In the genomic region with DNA sequence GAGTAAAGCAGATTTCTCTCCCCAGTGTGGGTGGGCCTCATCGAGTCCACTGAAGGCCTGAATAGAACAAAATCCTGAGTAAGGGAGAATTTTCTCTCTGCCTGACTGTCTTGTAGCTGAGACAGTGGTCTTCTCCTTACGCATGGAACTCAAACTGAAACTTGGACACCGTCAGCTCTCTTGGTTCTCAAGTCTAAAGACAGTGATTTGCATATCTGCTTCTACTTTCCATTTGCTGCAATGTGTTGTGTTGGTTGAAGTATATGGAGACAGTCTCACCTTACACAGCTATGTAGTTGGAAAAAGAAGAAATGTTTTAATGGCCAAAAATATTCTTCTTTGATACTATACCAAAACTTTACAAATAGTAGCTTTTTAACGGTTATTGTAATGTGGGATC, we compare ENCODE assay signal across 14 cellular contexts.
A peak's percentile ranks its signal among the peaks of the same experiment; 100 is the strongest.
DNase-seq lines count a peak whose midpoint lies in the region; ATAC-seq, FAIRE-seq and TF ChIP-seq lines count a peak whose summit lies in the region.
"Had no signal": no experiment of that assay in that cellular context is flagged by ENCODE, and none has a peak within 500 bp of the region (broad histone marks: within the 10 kb centered on the region; RNA-seq: fewer than 3 reads in every experiment).

No MANE protein-coding gene starts in this region.

- peaks cover 12% of the 10 kb centered on the region for H3K9me3 ChIP-seq in OCI-LY3 (ENCODE audit: insufficient read depth, low read length)
- H3K9me3 ChIP-seq in kidney (ENCODE audit: control insufficient read depth in 1 of 2, low read length in 2 of 2): peaks cover 5 to 9% of the 10 kb centered on the region in 2 donors

- H3K4me3 ChIP-seq in OCI-LY3 (ENCODE audit: low read length) (peak overlapping the region; percentile 56), kidney (ENCODE audit: low read length in 2 of 2) (no peak overlapping the region)
- H3K4me3 ChIP-seq: right atrium auricular region, upper lobe of right lung had no signal

- no peaks in the 10 kb centered on the region for H4K20me1 ChIP-seq in OCI-LY3 (ENCODE audit: insufficient read depth, low read length)

- ATAC-seq in GM18868 (IDR thresholded peaks at IDR 0.05; ENCODE audit: unreplicated experiment): peak; percentile 98
- ATAC-seq in GM21447 (IDR thresholded peaks at IDR 0.05; ENCODE audit: unreplicated experiment): peak; percentile 98
- peak; percentile 98 for ATAC-seq in HG03060 (IDR thresholded peaks at IDR 0.05; ENCODE audit: low read depth, unreplicated experiment)
- ATAC-seq: effector memory CD8-positive, alpha-beta T cell; upper lobe of right lung had no signal

- H3K36me3 ChIP-seq in OCI-LY3 (replicated peaks; ENCODE audit: low read depth, low read length) (peaks cover 11% of the 10 kb centered on the region), kidney (ENCODE audit: control insufficient read depth in 1 of 2, insufficient read depth in 2 of 2, low read length in 2 of 2) (no peaks in the 10 kb centered on the region)
- H3K36me3 ChIP-seq: right atrium auricular region, upper lobe of right lung had no signal

- H3K27ac ChIP-seq in OCI-LY3 (ENCODE audit: low read length) (peak overlapping the region; percentile 68), kidney (ENCODE audit: low read depth in 2 of 2, low read length in 2 of 2) (no peak overlapping the region)
- H3K27ac ChIP-seq: right atrium auricular region, upper lobe of right lung had no signal

- peaks cover 24% of the 10 kb centered on the region for H3K4me1 ChIP-seq in OCI-LY3 (ENCODE audit: low read length)
- H3K4me1 ChIP-seq in kidney (ENCODE audit: control insufficient read depth in 1 of 2, insufficient read depth in 1 of 2, low read depth in 1 of 2, low read length in 2 of 2): no peaks in the 10 kb centered on the region
- H3K4me1 ChIP-seq: right atrium auricular region, upper lobe of right lung had no signal

- no peak for FAIRE-seq in kidney (lab: Jason Lieb, UNC)

- H3K9ac ChIP-seq in OCI-LY3 (ENCODE audit: low read length): peak overlapping the region; percentile 25; the same call in 1 of the 2 replicates
- no peak overlapping the region for H3K9ac ChIP-seq in kidney (ENCODE audit: low read length in 2 of 2)

- H2AFZ ChIP-seq in OCI-LY3 (ENCODE audit: low read depth, low read length): no peak overlapping the region

- peak overlapping the region; percentile 72 for H3K4me2 ChIP-seq in OCI-LY3 (ENCODE audit: low read length)

- H3K79me2 ChIP-seq in OCI-LY3 (ENCODE audit: low read length): no peaks in the 10 kb centered on the region

- no peaks in the 10 kb centered on the region for H3K27me3 ChIP-seq in OCI-LY3 (ENCODE audit: low read depth, low read length)
- H3K27me3 ChIP-seq: right atrium auricular region, upper lobe of right lung had no signal

- no peak for TF ChIP-seq CTCF in OCI-LY3 (IDR thresholded peaks at IDR 0.05; ENCODE audit: low read depth, low read length)
- no peak for TF ChIP-seq CTCF in kidney (IDR thresholded peaks at IDR 0.05; ENCODE audit: borderline replicate concordance, extremely low read depth, insufficient read depth)

- DNase-seq in kidney (no peak), LoVo (ENCODE audit: low spot score) (no peak), AG08395 (ENCODE audit: low spot score) (no peak)
- DNase-seq in NK-92 treated with Interleukin-12 subunit alpha and Interleukin-12 subunit beta, amount 100 ng/mL, for 24 hours (lab: John Stamatoyannopoulos, UW): no peak
- DNase-seq: activated CD4-positive, alpha-beta memory T cell treated with anti-CD3 and anti-CD28 coated beads, Interleukin-2, amount 10 ng/mL, durations not matched to agents 7 days and 5 days; CD8-positive, alpha-beta memory T cell; effector memory CD8-positive, alpha-beta T cell; NCI-H524; upper lobe of right lung had no signal

- intact Hi-C loops in kidney (cut with DNase I): no loop called here
